Comparison of ENCODE assay signal across 8 cellular contexts in genomic region chr14:60722163-60722835, GRCh38. TPM values are rescaled to one million over a fixed set of nuclear protein-coding genes. Genes with fewer than 3 reads are reported as not detected.
DNase-seq lines count a peak whose midpoint lies in the region; ATAC-seq and TF ChIP-seq lines count a peak whose summit lies in the region.

No MANE protein-coding gene starts in this region.

- H3K4me3 Mint-ChIP-seq in WTC11, result peak overlapping the region; percentile 96

- H3K27me3 Mint-ChIP-seq in WTC11 (ENCODE audit: low read depth), result no peaks in the 10 kb centered on the region

- H3K9me3 ChIP-seq in endocrine pancreas (ENCODE audit: control insufficient read depth, low read length), result no peaks in the 10 kb centered on the region
- no peaks in the 10 kb centered on the region for H3K9me3 ChIP-seq in muscle layer of duodenum (ENCODE audit: control insufficient read depth in 1 of 2, low read length in 2 of 2)
- no peaks in the 10 kb centered on the region for H3K9me3 ChIP-seq in upper lobe of left lung

- POLR2A ChIA-PET in WTC11 (lab: Charles Lee), result interaction anchor here (0.6 to 3.3 kb wide), 7 partner anchors 9 to 975 kb away, joined by 3 to 12 read pairs (median 3); partner anchors contain the start of genes SLC38A6 and TRMT5

- peak overlapping the region; percentile 95 for H3K27ac Mint-ChIP-seq in WTC11

- no peak for TF ChIP-seq POLR2A in upper lobe of left lung (IDR thresholded peaks at IDR 0.05)

- ATAC-seq in GM19438 (IDR thresholded peaks at IDR 0.05; ENCODE audit: low read depth, unreplicated experiment), result peak; percentile 51
- peak; percentile 46 for ATAC-seq in WTC11
- peak in 1 of 2 donors; percentile 42 for ATAC-seq in upper lobe of left lung (ENCODE audit: low FRiP score in 2 of 2)
- ATAC-seq in GM21717 (IDR thresholded peaks at IDR 0.05; ENCODE audit: unreplicated experiment), result no peak

- CTCF ChIA-PET in WTC11 (lab: Charles Lee), result interaction anchor here (0.6 to 1.5 kb wide), 7 partner anchors 9 to 543 kb away, joined by 3 to 8 read pairs (median 3); partner anchors contain the start of genes SLC38A6 and TRMT5

- DNase-seq in AG10803 (ENCODE audit: low read depth) (peak; percentile 43), NCI-H1092 (lab: John Stamatoyannopoulos, UW) (peak; percentile 56), WTC11 (ENCODE audit: low spot score) (peak; percentile 69), upper lobe of left lung (peak in 1 of 2 donors; percentile 87)

- H3K4me3 ChIP-seq in AG10803 (ENCODE audit: low read length) (peak overlapping the region; percentile 87), endocrine pancreas (ENCODE audit: control insufficient read depth, insufficient read depth, low read length) (no peak overlapping the region), muscle layer of duodenum (ENCODE audit: low read depth in 1 of 2, low read length in 2 of 2) (peak overlapping the region; percentile 38 to 93), upper lobe of left lung (peak overlapping the region; percentile 58 to 70 (median 62))

- 0 out of 2 replicates have a peak, but pooled peaks cover under 1% of the 10 kb centered on the region for H3K9me3 Mint-ChIP-seq in WTC11

- peaks cover 28% of the 10 kb centered on the region for H3K36me3 Mint-ChIP-seq in WTC11

- H3K4me1 ChIP-seq in endocrine pancreas (ENCODE audit: control insufficient read depth, insufficient read depth, low read length), result no peaks in the 10 kb centered on the region
- peaks cover 0 to 18% of the 10 kb centered on the region in 2 donors for H3K4me1 ChIP-seq in muscle layer of duodenum (ENCODE audit: control insufficient read depth in 1 of 2, insufficient read depth in 2 of 2, low read length in 2 of 2)
- H3K4me1 ChIP-seq in upper lobe of left lung, result peaks cover 20 to 34% (median 32%) of the 10 kb centered on the region in 4 donors

- TF ChIP-seq EP300 in upper lobe of left lung (IDR thresholded peaks at IDR 0.05), result no peak

- 0 to 2% methylated on average over 18 to 35 of the region's 50 CpGs for WGBS in upper lobe of left lung, 2 donors

- H3K27ac ChIP-seq in muscle layer of duodenum (ENCODE audit: low read length), result no peak overlapping the region
- peak overlapping the region in 2 of 4 donors; percentile 21 to 74 for H3K27ac ChIP-seq in upper lobe of left lung

- no peaks in the 10 kb centered on the region for H3K36me3 ChIP-seq in endocrine pancreas (ENCODE audit: control insufficient read depth, insufficient read depth, low read length)
- H3K36me3 ChIP-seq in muscle layer of duodenum (ENCODE audit: control insufficient read depth in 1 of 2, insufficient read depth in 2 of 2, low read length in 2 of 2), result no peaks in the 10 kb centered on the region
- H3K36me3 ChIP-seq in upper lobe of left lung, result no peaks in the 10 kb centered on the region

- H3K4me1 Mint-ChIP-seq in WTC11, result peaks cover 39% of the 10 kb centered on the region

- TF ChIP-seq CTCF in AG10803 (conservative IDR thresholded peaks at IDR 0.05; ENCODE audit: low read length) (no peak), WTC11 (IDR thresholded peaks at IDR 0.05) (no peak), upper lobe of left lung (IDR thresholded peaks at IDR 0.05) (no peak)

- no peaks in the 10 kb centered on the region for H3K27me3 ChIP-seq in endocrine pancreas (ENCODE audit: control insufficient read depth, insufficient read depth, low read length)
- peaks cover 11% of the 10 kb centered on the region for H3K27me3 ChIP-seq in muscle layer of duodenum (ENCODE audit: low read depth, low read length)
- peaks cover 0 to 31% (median 13%) of the 10 kb centered on the region in 4 donors for H3K27me3 ChIP-seq in upper lobe of left lung

- peak overlapping the region; percentile 69 for H3K9ac ChIP-seq in endocrine pancreas (ENCODE audit: control insufficient read depth, insufficient read depth, low read length)

TF ChIP-seq in WTC11, 78 proteins besides CTCF, POLR2A, EP300 and RAD21:
- TF ChIP-seq FOXK1 (CRISPR knock-in tag; IDR thresholded peaks at IDR 0.05), result peak; percentile 97
- no peak for TF ChIP-seq NFE2L1 (CRISPR knock-in tag; IDR thresholded peaks at IDR 0.05)
- no peak for TF ChIP-seq ZSCAN18 (CRISPR knock-in tag; IDR thresholded peaks at IDR 0.05)
- 0 out of 2 replicates have a peak, but pooled peaks have one; percentile 36 for TF ChIP-seq GABPB1 (CRISPR knock-in tag; IDR thresholded peaks at IDR 0.05)
- TF ChIP-seq FOXP1 (CRISPR knock-in tag; IDR thresholded peaks at IDR 0.05; ENCODE audit: borderline replicate concordance), result peak; percentile 23; the same call in 1 of the 2 replicates
- no peak for TF ChIP-seq CREB1 (CRISPR knock-in tag; IDR thresholded peaks at IDR 0.05)
- no peak for TF ChIP-seq TEAD1 (CRISPR knock-in tag; IDR thresholded peaks at IDR 0.05)
- TF ChIP-seq FOXP4 (CRISPR knock-in tag; IDR thresholded peaks at IDR 0.05), result peak; percentile 25; the same call in 1 of the 2 replicates
- no peak for TF ChIP-seq ATF1 (CRISPR knock-in tag; IDR thresholded peaks at IDR 0.05)
- peak; percentile 49; the same call in 1 of the 2 replicates for TF ChIP-seq SMAD3 (CRISPR knock-in tag; IDR thresholded peaks at IDR 0.05; ENCODE audit: borderline replicate concordance)
- no peak for TF ChIP-seq E2F5 (CRISPR knock-in tag; IDR thresholded peaks at IDR 0.05)
- TF ChIP-seq HMGXB4 (CRISPR knock-in tag; IDR thresholded peaks at IDR 0.05), result 0 out of 2 replicates have a peak, but pooled peaks have one; percentile 47
- TF ChIP-seq MYBL2 (CRISPR knock-in tag; IDR thresholded peaks at IDR 0.05), result peak; percentile 63; the same call in 1 of the 2 replicates
- no peak for TF ChIP-seq ZNF423 (CRISPR knock-in tag; IDR thresholded peaks at IDR 0.05)

RNA-seq across cellular contexts. Expression of gene SIX4, which starts 1.9 kb away (rescaled TPM):
- total RNA-seq in WTC11 (2021), result 40.0 to 41.8 TPM (median 41.6 TPM) in 3 replicates
- total RNA-seq in upper lobe of left lung, result 1 to 10 TPM in 5 of 6 donors, under 1 TPM in 1; 0.55 to 8.3 (median 1.8) TPM

RNA-seq across cellular contexts. Expression of gene MNAT1, which starts 12.3 kb away (rescaled TPM):
- 55.2 to 59.0 TPM (median 56.0 TPM) in 3 replicates for total RNA-seq in WTC11 (2021)
- 10 to 100 TPM; 15.3 to 66.0 (median 19.9) TPM for total RNA-seq in upper lobe of left lung
